In genomic region chr3:16918683-16919025, GRCh38 we compare ENCODE assay signal across 25 cellular contexts.
"Had no signal": no experiment of that assay in that cellular context is flagged by ENCODE, and none has a peak within 500 bp of the region (broad histone marks: within the 10 kb centered on the region; RNA-seq: fewer than 3 reads in every experiment).

No MANE protein-coding gene starts in this region.

- H3K4me3 ChIP-seq: dorsolateral prefrontal cortex, gastroesophageal sphincter, sigmoid colon, testis, vagina had no signal

- H3K4me1 ChIP-seq: gastroesophageal sphincter, sigmoid colon, testis, vagina had no signal

- H3K27ac Mint-ChIP-seq: activated CD4-positive, alpha-beta memory T cell treated with anti-CD3 and anti-CD28 coated beads, Interleukin-2, amount 10 ng/mL, durations not matched to agents 7 days and 5 days; activated CD4-positive, alpha-beta T cell treated with anti-CD3 and anti-CD28 coated beads, Interleukin-2, amount 10 ng/mL, durations not matched to agents 24 days and 14 days; stimulated activated naive B cell treated with anti-CD40 and anti-IgM and Interleukin-4, amounts not matched to agents 10 μg/mL and 1 μg/mL and 100 μg/mL, for 72 hours; T-cell; T-helper 2 cell treated with Interferon-gamma antibody and Interleukin-4, amounts not matched to agents 5 μg/mL and 100 μg/mL, for 36 hours; type B pancreatic cell had no signal

- H3K9me3 Mint-ChIP-seq: activated CD4-positive, alpha-beta memory T cell treated with anti-CD3 and anti-CD28 coated beads, Interleukin-2, amount 10 ng/mL, durations not matched to agents 7 days and 5 days; natural killer cell had no signal

- H3K9me3 ChIP-seq: gastroesophageal sphincter, sigmoid colon, testis, vagina had no signal

- H3K27ac ChIP-seq: brain microvascular endothelial cell, dorsolateral prefrontal cortex, epithelial cell of prostate, gastroesophageal sphincter, sigmoid colon, testis, vagina, VCaP had no signal

- ATAC-seq: gastroesophageal sphincter; left cardiac atrium; natural killer cell; stimulated activated naive B cell treated with anti-CD40 and anti-IgM and Interleukin-4, amounts not matched to agents 10 μg/mL and 1 μg/mL and 100 μg/mL, for 72 hours; T-cell had no signal

- DNase-seq: activated CD4-positive, alpha-beta memory T cell treated with anti-CD3 and anti-CD28 coated beads, Interleukin-2, amount 10 ng/mL, durations not matched to agents 7 days and 5 days; activated CD4-positive, alpha-beta T cell treated with anti-CD3 and anti-CD28 coated beads, Interleukin-2, amount 10 ng/mL, durations not matched to agents 24 days and 14 days; activated gamma-delta T cell; activated naive CD4-positive, alpha-beta T cell treated with anti-CD3 and anti-CD28 coated beads, Interleukin-2, amount 50 U/mL, for 16 hours; activated T-cell treated with anti-CD3 and anti-CD28 coated beads for 4 hours; aorta; brain microvascular endothelial cell; caudate nucleus; dorsolateral prefrontal cortex; head of caudate nucleus; hypothalamus; left cardiac atrium; natural killer cell; sigmoid colon; stimulated activated CD4-positive, alpha-beta T cell treated with anti-CD3 and anti-CD28 coated beads, Interleukin-2, amount 100 ng/mL, for 48 hours; stimulated activated CD8-positive, alpha-beta memory T cell treated with anti-CD3 and anti-CD28 coated beads, Interleukin-4, amount 100 ng/mL, for 48 hours; stimulated activated naive B cell treated with anti-CD40 and anti-IgM and Interleukin-4, amounts not matched to agents 10 μg/mL and 1 μg/mL and 100 μg/mL, for 72 hours; T-cell; testis had no signal

- H3K36me3 Mint-ChIP-seq: natural killer cell, type B pancreatic cell had no signal

- H3K27me3 ChIP-seq: brain microvascular endothelial cell, dorsolateral prefrontal cortex, gastroesophageal sphincter, sigmoid colon, testis, vagina had no signal

- H3K27me3 Mint-ChIP-seq: activated CD4-positive, alpha-beta memory T cell treated with anti-CD3 and anti-CD28 coated beads, Interleukin-2, amount 10 ng/mL, durations not matched to agents 7 days and 5 days; activated CD4-positive, alpha-beta T cell treated with anti-CD3 and anti-CD28 coated beads, Interleukin-2, amount 10 ng/mL, durations not matched to agents 24 days and 14 days; stimulated activated naive B cell treated with anti-CD40 and anti-IgM and Interleukin-4, amounts not matched to agents 10 μg/mL and 1 μg/mL and 100 μg/mL, for 72 hours; T-cell; type B pancreatic cell had no signal

- H3K4me3 Mint-ChIP-seq: activated CD4-positive, alpha-beta memory T cell treated with anti-CD3 and anti-CD28 coated beads, Interleukin-2, amount 10 ng/mL, durations not matched to agents 7 days and 5 days; activated CD4-positive, alpha-beta T cell treated with anti-CD3 and anti-CD28 coated beads, Interleukin-2, amount 10 ng/mL, durations not matched to agents 24 days and 14 days; natural killer cell; stimulated activated naive B cell treated with anti-CD40 and anti-IgM and Interleukin-4, amounts not matched to agents 10 μg/mL and 1 μg/mL and 100 μg/mL, for 72 hours; T-cell; T-helper 2 cell treated with Interferon-gamma antibody and Interleukin-4, amounts not matched to agents 5 μg/mL and 100 μg/mL, for 36 hours; type B pancreatic cell had no signal

- H3K36me3 ChIP-seq: brain microvascular endothelial cell, gastroesophageal sphincter, sigmoid colon, vagina had no signal
